ENCODE assay signal across 9 cellular contexts in genomic region chr17:37671813-37672544, GRCh38. TPM values are rescaled to one million over a fixed set of nuclear protein-coding genes. Genes with fewer than 3 reads are reported as not detected.
DNase-seq lines count a peak whose midpoint lies in the region; ATAC-seq, FAIRE-seq and TF ChIP-seq lines count a peak whose summit lies in the region.
"Had no signal": no experiment of that assay in that cellular context is flagged by ENCODE, and none has a peak within 500 bp of the region (broad histone marks: within the 10 kb centered on the region; RNA-seq: fewer than 3 reads in every experiment).

No MANE protein-coding gene starts in this region.

- TF ChIP-seq CTCF in PC-9 (conservative IDR thresholded peaks at IDR 0.05) (no peak), GM10248 (IDR thresholded peaks at IDR 0.05; ENCODE audit: control extremely low read depth, extremely low read depth, low read depth, missing control alignments) (no peak), GM20000 (IDR thresholded peaks at IDR 0.05; ENCODE audit: extremely low read depth, missing control alignments) (no peak)

- WGBS in small intestine, 3 donors, result 64 to 69% (median 66%) methylated on average over 2 of the region's 2 CpGs

- CTCF ChIA-PET in PC-9 (lab: Charles Lee) (interaction anchor here (0.6 kb wide), 2 partner anchors 95 to 882 kb away, joined by 3 read pairs; no protein-coding TSS in a partner anchor), GM10248 (lab: Yijun Ruan, JAX) (interaction anchor here (0.8 to 1.3 kb wide), 4 partner anchors 8 to 13 kb away, joined by 3 to 5 read pairs (median 3); no protein-coding TSS in a partner anchor)

- DNase-seq in GM04504 (ENCODE audit: low read depth), result peak; percentile 79
- DNase-seq in PC-9, result peak; percentile 11 to 80
- DNase-seq in fibroblast of gingiva (ENCODE audit: low read depth), result peak; percentile 80
- DNase-seq in small intestine, result no peak
- DNase-seq in GM10248 (ENCODE audit: extremely low spot score), result no peak
- DNase-seq in GM20000 (ENCODE audit: low spot score), result no peak
- no peak for DNase-seq in islet precursor cell

- H4K20me1 ChIP-seq in PC-9 (ENCODE audit: insufficient read depth), result no peaks in the 10 kb centered on the region

- intact Hi-C loops in PC-9 (cut with micrococcal nuclease; ENCODE audit: unreplicated experiment), result no loop called here

- H3K9me3 ChIP-seq in PC-9 (ENCODE audit: insufficient read depth, low read depth) (no peaks in the 10 kb centered on the region), small intestine (ENCODE audit: control insufficient read depth, low read depth) (no peaks in the 10 kb centered on the region)

- H3K79me2 ChIP-seq in PC-9 (ENCODE audit: low read depth), result no peaks in the 10 kb centered on the region

- POLR2A ChIA-PET in PC-9 (lab: Charles Lee; ENCODE audit: unreplicated experiment), result interaction anchor here (0.6 kb wide), 1 partner anchor 757 kb away, joined by 4 read pairs; no protein-coding TSS in a partner anchor
- POLR2A ChIA-PET in GM10248 (lab: Yijun Ruan, JAX), result interaction anchor here (0.6 kb wide), 1 partner anchor 265 kb away, joined by 8 read pairs; no protein-coding TSS in a partner anchor

- peak overlapping the region; percentile 38 for H3K4me2 ChIP-seq in PC-9

- no peaks in the 10 kb centered on the region for H3K9me2 ChIP-seq in PC-9 (ENCODE audit: insufficient read depth)

- no peak for FAIRE-seq in small intestine (lab: Jason Lieb, UNC)

- no peaks in the 10 kb centered on the region for H3K36me3 ChIP-seq in PC-9 (ENCODE audit: low read depth)
- H3K36me3 ChIP-seq in small intestine (ENCODE audit: control insufficient read depth in 2 of 2, insufficient read depth in 2 of 2, low read length in 2 of 2), result no peaks in the 10 kb centered on the region

- no peak overlapping the region for H3K4me3 ChIP-seq in PC-9
- H3K4me3 ChIP-seq in small intestine (ENCODE audit: low read depth in 1 of 2, low read length in 2 of 2), result no peak overlapping the region
- H3K4me3 ChIP-seq: SK-N-MC had no signal

- peaks cover 16% of the 10 kb centered on the region for H3K4me1 ChIP-seq in PC-9 (replicated peaks; ENCODE audit: insufficient read depth)
- H3K4me1 ChIP-seq in small intestine (ENCODE audit: control insufficient read depth in 2 of 2, insufficient read depth in 1 of 2, low read depth in 1 of 2, low read length in 1 of 2), result peaks cover 8 to 9% of the 10 kb centered on the region in 2 donors

- BruUV-seq in PC-9 (replicated peaks; lab: Mats Ljungman, UMichigan), result no TSS peak

- peak overlapping the region; percentile 53 for H3K27ac ChIP-seq in PC-9
- H3K27ac ChIP-seq in small intestine (ENCODE audit: low read depth in 1 of 2, low read length in 1 of 2), result peak overlapping the region; percentile 20 to 92
- H3K27ac ChIP-seq: SK-N-MC had no signal

- H2AFZ ChIP-seq in PC-9, result no peak overlapping the region

- H3F3A ChIP-seq in PC-9 (ENCODE audit: insufficient read depth, low read depth), result peaks cover 14% of the 10 kb centered on the region; the same call in 1 of the 2 replicates

- H3K27me3 ChIP-seq in PC-9 (ENCODE audit: insufficient read depth, low read depth) (no peaks in the 10 kb centered on the region), small intestine (ENCODE audit: control insufficient read depth in 2 of 2, insufficient read depth in 2 of 2, low read length in 2 of 2) (no peaks in the 10 kb centered on the region)

- no peak for ATAC-seq in GM18502 (IDR thresholded peaks at IDR 0.05; ENCODE audit: poor library complexity, unreplicated experiment)

RNA-seq across cellular contexts. Expression of gene DDX52, which starts 28.7 kb away (rescaled TPM):
- 23.5 and 31.8 TPM in 2 replicates for total RNA-seq in PC-9 (2021)
- 10 to 100 TPM; 16.8 to 18.1 (median 17.1) TPM for polyA plus RNA-seq in small intestine

Comparison
In these comparisons a context has a peak if more than half of its experiments do, and no peak if none do; other contexts are left out.
1. DNase-seq: peak in GM04504 (single experiment), PC-9 (2 of 2) and fibroblast of gingiva (single experiment); none in small intestine (single experiment), GM10248 (single experiment), GM20000 (single experiment) and islet precursor cell (single experiment).